In genomic region chr16:29300030-29300491, GRCh38 we compare ENCODE assay signal across 8 cellular contexts.
A peak's percentile ranks its signal among the peaks of the same experiment; 100 is the strongest.
DNase-seq lines count a peak whose midpoint lies in the region; TF ChIP-seq lines count a peak whose summit lies in the region.
"Not testable (repeated sequence)": the region's sequence is repeated elsewhere in the genome, so short reads cannot be mapped to it uniquely, and the experiment has no call there.

No MANE protein-coding gene starts in this region.

- TF ChIP-seq POLR2A in breast epithelium (IDR thresholded peaks at IDR 0.05); suprapubic skin (IDR thresholded peaks at IDR 0.05): not testable (repeated sequence)

- H3K36me3 Mint-ChIP-seq in nephron (ENCODE audit: low read depth): not testable (repeated sequence)

- H3K4me1 Mint-ChIP-seq in nephron: peaks cover 50% of the 10 kb centered on the region

- H3K9me3 ChIP-seq in breast epithelium, suprapubic skin: not testable (repeated sequence)

- intact Hi-C loops in breast epithelium (cut with DNase I; ENCODE audit: low total_unique reads): loop anchor here (10.0 kb wide), 1 partner anchor 1735 kb away; the partner anchor contains the start of gene STX4

- H3K27ac ChIP-seq in HL-60 (replicated peaks): peak overlapping the region; percentile 73
- H3K27ac ChIP-seq in breast epithelium: peak overlapping the region; percentile 48 to 82
- peak overlapping the region; percentile 30 for H3K27ac ChIP-seq in suprapubic skin

- H3K9me3 Mint-ChIP-seq in nephron: not testable (repeated sequence)

- not testable (repeated sequence) for H3K27me3 ChIP-seq in HL-60 (ENCODE audit: insufficient read depth, poor library complexity, severe bottlenecking); breast epithelium; suprapubic skin

- H3K27ac Mint-ChIP-seq in nephron: peak overlapping the region; percentile 52 to 85 (median 66)

- H3K4me1 ChIP-seq in breast epithelium: not testable (repeated sequence)
- H3K4me1 ChIP-seq in suprapubic skin: peaks cover 16% of the 10 kb centered on the region

- peaks cover 33% of the 10 kb centered on the region for H3K27me3 Mint-ChIP-seq in nephron (ENCODE audit: low read depth)

- peak; percentile 86 for DNase-seq in AG09309 (ENCODE audit: low read depth)
- DNase-seq in HL-60 (ENCODE audit: low read depth in 1 of 2, low spot score in 1 of 2): peak; percentile 54 to 60
- peak; percentile 65 for DNase-seq in SIG-M5 treated with dmso at 0.1 percent for 504 hours (lab: John Stamatoyannopoulos, UW; ENCODE audit: unreplicated experiment)
- not testable (repeated sequence) for DNase-seq in breast epithelium (ENCODE audit: low spot score in 2 of 2)
- peak; percentile 87 for DNase-seq in fibroblast of the aortic adventitia (ENCODE audit: low read depth)
- DNase-seq in iris pigment epithelial cell (ENCODE audit: low read depth): peak; percentile 64
- DNase-seq in suprapubic skin (ENCODE audit: low spot score in 2 of 2): peak in 1 of 2 donors; percentile 87

- H3K4me3 ChIP-seq in AG09309 (ENCODE audit: control insufficient read depth, low read depth, low read length); HL-60 (replicated peaks; ENCODE audit: insufficient read depth, low read length); breast epithelium; fibroblast of the aortic adventitia (ENCODE audit: low read depth, low read length); suprapubic skin: not testable (repeated sequence)

- not testable (repeated sequence) for TF ChIP-seq CTCF in AG09309 (IDR thresholded peaks at IDR 0.05; ENCODE audit: control insufficient read depth, insufficient read depth, low read depth, low read length, missing control alignments); HL-60 (IDR thresholded peaks at IDR 0.05; ENCODE audit: insufficient read depth, low read length); breast epithelium (IDR thresholded peaks at IDR 0.05); fibroblast of the aortic adventitia (IDR thresholded peaks at IDR 0.05; ENCODE audit: insufficient read depth, low read length); nephron (IDR thresholded peaks at IDR 0.05; ENCODE audit: unreplicated experiment in 3 of 3); suprapubic skin (IDR thresholded peaks at IDR 0.05)

- H3K4me3 Mint-ChIP-seq in nephron: peak overlapping the region in 1 of 3 experiments; percentile 40

- H3K36me3 ChIP-seq in breast epithelium, suprapubic skin: not testable (repeated sequence)

- WGBS in suprapubic skin: 32% methylated on average over 7 of the region's 7 CpGs

- TF ChIP-seq EP300 in suprapubic skin (IDR thresholded peaks at IDR 0.05): not testable (repeated sequence)
